In genomic region chr9:96149881-96150280, GRCh38 we compare ENCODE assay signal across 8 cellular contexts.
A peak's percentile ranks its signal among the peaks of the same experiment; 100 is the strongest.
DNase-seq lines count a peak whose midpoint lies in the region; ATAC-seq and TF ChIP-seq lines count a peak whose summit lies in the region.
"Had no signal": no experiment of that assay in that cellular context is flagged by ENCODE, and none has a peak within 500 bp of the region (broad histone marks: within the 10 kb centered on the region; RNA-seq: fewer than 3 reads in every experiment).

No MANE protein-coding gene starts in this region.

- intact Hi-C loops in esophagus muscularis mucosa (cut with DNase I), result loop anchor here (10.0 kb wide), 1 partner anchor 65 kb away; no protein-coding TSS in a partner anchor

- no peaks in the 10 kb centered on the region for H3K36me3 ChIP-seq in esophagus muscularis mucosa
- H3K36me3 ChIP-seq: colonic mucosa had no signal

- no peaks in the 10 kb centered on the region for H3K27me3 ChIP-seq in esophagus muscularis mucosa
- H3K27me3 ChIP-seq: colonic mucosa had no signal

- no peak for TF ChIP-seq POLR2A in esophagus muscularis mucosa (IDR thresholded peaks at IDR 0.05; ENCODE audit: low read depth)

- H3K27ac ChIP-seq in substantia nigra (ENCODE audit: low read depth, low read length, poor library complexity, severe bottlenecking) (no peak overlapping the region), esophagus muscularis mucosa (replicated peaks in 1 of 4) (peak overlapping the region in 1 of 4 donors; percentile 73)
- H3K27ac ChIP-seq: colonic mucosa had no signal

- DNase-seq in immature natural killer cell (peak in 1 of 3 donors; percentile 10), substantia nigra (lab: John Stamatoyannopoulos, UW) (no peak), esophagus muscularis mucosa (ENCODE audit: extremely low spot score) (no peak), SKM-1 treated with dmso at 0.1 percent for 144 hours (lab: John Stamatoyannopoulos, UW; ENCODE audit: unreplicated experiment) (no peak)
- DNase-seq: colonic mucosa had no signal

- ATAC-seq in GM18870 (IDR thresholded peaks at IDR 0.05; ENCODE audit: unreplicated experiment), result peak; percentile 44
- peak; percentile 45 for ATAC-seq in GM21619 (IDR thresholded peaks at IDR 0.05; ENCODE audit: unreplicated experiment)
- peak; percentile 55 for ATAC-seq in HG03432 (IDR thresholded peaks at IDR 0.05; ENCODE audit: unreplicated experiment)

- H3K9me3 ChIP-seq in esophagus muscularis mucosa, result no peaks in the 10 kb centered on the region
- H3K9me3 ChIP-seq: colonic mucosa had no signal

- 79% methylated on average over 7 of the region's 7 CpGs for WGBS in esophagus muscularis mucosa

- no peaks in the 10 kb centered on the region for H3K36me3 Mint-ChIP-seq in immature natural killer cell

- no peak overlapping the region for H3K4me3 ChIP-seq in esophagus muscularis mucosa
- H3K4me3 ChIP-seq: colonic mucosa had no signal

- peak overlapping the region in 3 of 6 donors; percentile 6 to 80 (median 48) for H3K27ac Mint-ChIP-seq in immature natural killer cell

- peak overlapping the region; percentile 33 to 83 (median 73) for H3K4me3 Mint-ChIP-seq in immature natural killer cell

- H3K4me1 Mint-ChIP-seq in immature natural killer cell, result peaks cover 31 to 34% of the 10 kb centered on the region in 2 donors

- H3K9me3 Mint-ChIP-seq in immature natural killer cell, result no peaks in the 10 kb centered on the region

- TF ChIP-seq EP300 in esophagus muscularis mucosa (IDR thresholded peaks at IDR 0.05), result no peak

- H3K27me3 Mint-ChIP-seq in immature natural killer cell (ENCODE audit: low read depth in 3 of 3), result peaks cover 22 to 35% (median 27%) of the 10 kb centered on the region in 3 donors

- TF ChIP-seq CTCF in esophagus muscularis mucosa (IDR thresholded peaks at IDR 0.05), result no peak

- peaks cover 0 to 31% (median 22%) of the 10 kb centered on the region in 4 donors for H3K4me1 ChIP-seq in esophagus muscularis mucosa
- H3K4me1 ChIP-seq: colonic mucosa had no signal
